ENCODE assay signal across 13 cellular contexts in the genomic region with DNA sequence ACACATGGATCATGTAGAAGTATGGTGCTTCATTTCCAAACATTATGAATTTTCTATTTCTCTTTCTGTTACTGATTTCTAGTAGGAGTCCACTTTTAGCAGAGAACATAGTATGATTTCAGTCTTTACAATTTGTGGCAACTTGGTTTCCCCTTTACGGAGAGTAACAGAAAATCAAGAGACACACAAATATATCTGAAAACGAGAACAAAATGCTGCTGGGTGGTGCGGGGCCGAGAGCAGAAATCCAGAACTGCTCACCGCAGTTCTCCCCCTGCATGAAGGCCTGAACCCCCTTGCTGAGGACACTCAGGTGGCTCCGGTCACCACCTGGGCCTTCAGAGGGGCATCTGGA.
A peak's percentile ranks its signal among the peaks of the same experiment; 100 is the strongest.
DNase-seq lines count a peak whose midpoint lies in the region; ATAC-seq, FAIRE-seq and TF ChIP-seq lines count a peak whose summit lies in the region.
"Had no signal": no experiment of that assay in that cellular context is flagged by ENCODE, and none has a peak within 500 bp of the region (broad histone marks: within the 10 kb centered on the region; RNA-seq: fewer than 3 reads in every experiment).

No MANE protein-coding gene starts in this region.

- H3K27ac Mint-ChIP-seq in natural killer cell (no peak overlapping the region), chondrocyte (ENCODE audit: unreplicated experiment) (no peak overlapping the region), type B pancreatic cell (no peak overlapping the region)
- no peak overlapping the region for H3K27ac Mint-ChIP-seq in natural killer cell treated with Interleukin-12 subunit alpha and Interleukin-12 subunit beta and Interleukin-15 and Interleukin-18, amount 100 ng/mL, for 72 hours
- H3K27ac Mint-ChIP-seq in naive thymus-derived CD8-positive, alpha-beta T cell = no peak overlapping the region
- H3K27ac Mint-ChIP-seq: CD8-positive, alpha-beta memory T cell had no signal

- peaks cover 37 to 55% of the 10 kb centered on the region in 2 donors for H3K27me3 Mint-ChIP-seq in natural killer cell (ENCODE audit: low read depth in 2 of 2)
- peaks cover 38 to 57% of the 10 kb centered on the region in 2 donors for H3K27me3 Mint-ChIP-seq in natural killer cell treated with Interleukin-12 subunit alpha and Interleukin-12 subunit beta and Interleukin-15 and Interleukin-18, amount 100 ng/mL, for 72 hours
- peaks cover 56% of the 10 kb centered on the region for H3K27me3 Mint-ChIP-seq in chondrocyte (ENCODE audit: low read depth)
- peaks cover 25 to 68% (median 49%) of the 10 kb centered on the region in 5 donors for H3K27me3 Mint-ChIP-seq in naive thymus-derived CD8-positive, alpha-beta T cell
- peaks cover 77% of the 10 kb centered on the region for H3K27me3 Mint-ChIP-seq in type B pancreatic cell

- no peak for ATAC-seq in natural killer cell
- ATAC-seq in natural killer cell treated with Interleukin-12 subunit alpha and Interleukin-12 subunit beta and Interleukin-15 and Interleukin-18, amount 100 ng/mL, for 72 hours = no peak
- no peak for ATAC-seq in naive thymus-derived CD8-positive, alpha-beta T cell
- ATAC-seq: gastroesophageal sphincter had no signal

- H3K36me3 Mint-ChIP-seq in natural killer cell = peaks cover 9% of the 10 kb centered on the region
- no peaks in the 10 kb centered on the region for H3K36me3 Mint-ChIP-seq in natural killer cell treated with Interleukin-12 subunit alpha and Interleukin-12 subunit beta and Interleukin-15 and Interleukin-18, amount 100 ng/mL, for 72 hours
- H3K36me3 Mint-ChIP-seq in chondrocyte (ENCODE audit: low read depth) = peaks cover 2% of the 10 kb centered on the region
- peaks cover 0 to 4% (median 0%) of the 10 kb centered on the region in 3 donors for H3K36me3 Mint-ChIP-seq in naive thymus-derived CD8-positive, alpha-beta T cell
- H3K36me3 Mint-ChIP-seq in type B pancreatic cell = no peaks in the 10 kb centered on the region
- H3K36me3 Mint-ChIP-seq: CD8-positive, alpha-beta memory T cell had no signal

- DNase-seq in natural killer cell (no peak), chondrocyte (ENCODE audit: low spot score) (no peak), type B pancreatic cell (ENCODE audit: extremely low spot score, unreplicated experiment) (no peak), urothelium cell line (ENCODE audit: low spot score) (no peak), 8988T (no peak), NCI-H1092 treated with DMSO at 0.1 percent for 48 hours (lab: John Stamatoyannopoulos, UW) (no peak)
- no peak for DNase-seq in natural killer cell treated with Interleukin-12 subunit alpha and Interleukin-12 subunit beta and Interleukin-15 and Interleukin-18, amount 100 ng/mL, for 72 hours (ENCODE audit: low spot score)
- no peak for DNase-seq in naive thymus-derived CD8-positive, alpha-beta T cell
- DNase-seq: activated effector memory CD4-positive, alpha-beta T cell treated with Interleukin-2 at 50 U/mL for 16 hours; CD8-positive, alpha-beta memory T cell; NCI-H2029 treated with DMSO at 0.1 percent for 48 hours; stimulated activated naive CD4-positive, alpha-beta T cell treated with Interleukin-2 at 50 U/mL for 16 hours had no signal

- intact Hi-C loops in natural killer cell (cut with micrococcal nuclease) = no loop called here

- H3K9me3 Mint-ChIP-seq in natural killer cell (no peaks in the 10 kb centered on the region), chondrocyte (ENCODE audit: low read depth) (no peaks in the 10 kb centered on the region), type B pancreatic cell (no peaks in the 10 kb centered on the region)
- no peaks in the 10 kb centered on the region for H3K9me3 Mint-ChIP-seq in natural killer cell treated with Interleukin-12 subunit alpha and Interleukin-12 subunit beta and Interleukin-15 and Interleukin-18, amount 100 ng/mL, for 72 hours
- H3K9me3 Mint-ChIP-seq in naive thymus-derived CD8-positive, alpha-beta T cell = peaks cover 0 to 4% (median 0%) of the 10 kb centered on the region in 9 donors

- H3K4me1 Mint-ChIP-seq in natural killer cell (peaks cover 5% of the 10 kb centered on the region in 2 donors), chondrocyte (ENCODE audit: low read depth) (peaks cover 6% of the 10 kb centered on the region), type B pancreatic cell (ENCODE audit: unreplicated experiment) (no peaks in the 10 kb centered on the region)
- H3K4me1 Mint-ChIP-seq in natural killer cell treated with Interleukin-12 subunit alpha and Interleukin-12 subunit beta and Interleukin-15 and Interleukin-18, amount 100 ng/mL, for 72 hours (ENCODE audit: low read depth in 2 of 2) = peaks cover 0 to 3% of the 10 kb centered on the region in 2 donors
- H3K4me1 Mint-ChIP-seq in naive thymus-derived CD8-positive, alpha-beta T cell = peaks cover 0 to 8% (median 4%) of the 10 kb centered on the region in 4 donors

- TF ChIP-seq CTCF in natural killer cell (IDR thresholded peaks at IDR 0.05) = no peak
- no peak for TF ChIP-seq CTCF in chondrocyte (IDR thresholded peaks at IDR 0.05)
- TF ChIP-seq CTCF in type B pancreatic cell (conservative IDR thresholded peaks at IDR 0.05) = no peak

- FAIRE-seq in urothelium cell line (lab: Jason Lieb, UNC) = no peak

- H3K4me3 Mint-ChIP-seq in natural killer cell (peak overlapping the region; percentile 21), chondrocyte (ENCODE audit: unreplicated experiment) (peak overlapping the region; percentile 53), type B pancreatic cell (peak overlapping the region; percentile 74)
- H3K4me3 Mint-ChIP-seq in natural killer cell treated with Interleukin-12 subunit alpha and Interleukin-12 subunit beta and Interleukin-15 and Interleukin-18, amount 100 ng/mL, for 72 hours = no peak overlapping the region
- peak overlapping the region in 8 of 10 donors; percentile 10 to 69 (median 49) for H3K4me3 Mint-ChIP-seq in naive thymus-derived CD8-positive, alpha-beta T cell

- POLR2A ChIA-PET in naive thymus-derived CD8-positive, alpha-beta T cell (lab: Charles Lee) = no interaction called here
